1 cellular context compared by ENCODE assay signal in the genomic region with DNA sequence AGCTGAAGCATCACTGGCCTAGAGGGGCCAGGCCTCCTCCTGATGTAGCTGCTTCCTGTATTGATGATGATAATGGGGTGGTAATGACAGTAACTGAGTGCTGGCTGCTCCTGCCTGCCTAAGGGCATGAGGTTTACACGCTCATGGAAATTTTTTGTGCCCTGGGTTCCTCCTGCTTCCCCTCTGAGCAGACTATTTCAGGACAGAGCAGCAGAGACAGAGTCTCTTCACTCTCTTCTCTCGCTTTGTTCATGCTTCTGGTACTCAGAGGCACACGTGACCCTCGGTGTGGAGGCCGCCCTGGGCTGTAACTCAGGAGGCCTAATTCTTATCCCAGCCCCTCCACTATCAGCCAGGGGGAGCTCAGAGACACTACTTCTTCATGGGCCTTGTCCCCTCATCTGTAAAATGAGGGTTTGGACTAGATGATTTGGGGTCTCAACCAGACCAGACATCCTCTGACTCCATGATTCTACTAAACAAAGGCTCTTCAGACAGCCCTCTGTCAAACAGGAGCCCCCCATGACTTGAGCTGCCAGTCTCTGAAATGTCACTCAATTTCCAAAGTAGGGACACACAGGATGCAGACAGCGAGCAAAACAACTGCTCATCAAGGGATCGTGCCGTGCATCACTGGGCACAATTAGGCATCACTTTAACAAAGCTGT.
TF ChIP-seq lines count a peak whose summit lies in the region.

No MANE protein-coding gene starts in this region.

TF ChIP-seq in H1, 55 proteins besides CTCF, POLR2A, EP300 and RAD21 (continued from another document):
- TF ChIP-seq KDM5A (IDR thresholded peaks at IDR 0.05; ENCODE audit: low read length) = no peak
TF ChIP-seq in H1: peak in this region for 0.
